1 cellular context compared by ENCODE assay signal in genomic region chr19:47002853-47003610, GRCh38.
TF ChIP-seq lines count a peak whose summit lies in the region.

No MANE protein-coding gene starts in this region.

TF ChIP-seq in H1, 55 proteins besides CTCF, POLR2A, EP300 and RAD21:
- TF ChIP-seq YY1 (IDR thresholded peaks at IDR 0.05; ENCODE audit: low read depth, low read length) (no peak), PHF8 (conservative IDR thresholded peaks at IDR 0.05; ENCODE audit: low read depth, low read length) (no peak), RNF2 (IDR thresholded peaks at IDR 0.05; ENCODE audit: borderline replicate concordance, low read depth, low read length, missing control alignments, poor library complexity, severe bottlenecking) (no peak), KDM5A (IDR thresholded peaks at IDR 0.05; ENCODE audit: low read length) (no peak)
